In genomic region chr12:93684716-93685115, GRCh38 we compare ENCODE assay signal across 1 cellular context.
TF ChIP-seq lines count a peak whose summit lies in the region.

No MANE protein-coding gene starts in this region.

TF ChIP-seq in IMR-90, 13 proteins besides CTCF, POLR2A, EP300 and RAD21 (continued from another document):
- TF ChIP-seq USF2 (IDR thresholded peaks at IDR 0.05; ENCODE audit: low read depth, low read length) (no peak), BHLHE40 (IDR thresholded peaks at IDR 0.05; ENCODE audit: low read depth, low read length) (no peak), RFX5 (IDR thresholded peaks at IDR 0.05; ENCODE audit: low read depth, low read length) (no peak), RCOR1 (IDR thresholded peaks at IDR 0.05; ENCODE audit: insufficient replicate concordance, low read length) (no peak), MXI1 (IDR thresholded peaks at IDR 0.05; ENCODE audit: borderline replicate concordance, low read depth, low read length) (no peak), FOS (IDR thresholded peaks at IDR 0.05; ENCODE audit: low read depth, low read length) (no peak), MAZ (IDR thresholded peaks at IDR 0.05; ENCODE audit: borderline replicate concordance, low read depth, low read length) (no peak), NFE2L2 (IDR thresholded peaks at IDR 0.05; ENCODE audit: low read depth, low read length) (no peak)
TF ChIP-seq in IMR-90: peak in this region for 0.
